In genomic region chr12:13465641-13466040, GRCh38 we compare ENCODE assay signal across 23 cellular contexts.
A peak's percentile ranks its signal among the peaks of the same experiment; 100 is the strongest.
DNase-seq lines count a peak whose midpoint lies in the region; ATAC-seq and TF ChIP-seq lines count a peak whose summit lies in the region.
"Had no signal": no experiment of that assay in that cellular context is flagged by ENCODE, and none has a peak within 500 bp of the region (broad histone marks: within the 10 kb centered on the region; RNA-seq: fewer than 3 reads in every experiment).

No MANE protein-coding gene starts in this region.

- H3K27me3 ChIP-seq in mammary epithelial cell (ENCODE audit: insufficient read depth, low read length), result peaks cover 7% of the 10 kb centered on the region
- peaks cover 0 to 3% of the 10 kb centered on the region in 2 experiments for H3K27me3 ChIP-seq in mesenchymal stem cell (ENCODE audit: control insufficient read depth in 1 of 2, insufficient read depth in 1 of 2, low read length in 2 of 2)
- no peaks in the 10 kb centered on the region for H3K27me3 ChIP-seq in GM23338 (ENCODE audit: insufficient read depth)

- H4K8ac ChIP-seq in mesenchymal stem cell (ENCODE audit: low read length), result no peak overlapping the region

- H3K4me2 ChIP-seq in mammary epithelial cell (ENCODE audit: insufficient read depth, low read depth, low read length) (no peak overlapping the region), mesenchymal stem cell (ENCODE audit: low read length, poor library complexity, severe bottlenecking) (no peak overlapping the region), GM23338 (no peak overlapping the region)

- POLR2A ChIA-PET in MCF 10A (lab: Yijun Ruan, JAX), result interaction anchor here (0.6 kb wide), 1 partner anchor 94 kb away, joined by 3 read pairs; no protein-coding TSS in a partner anchor

- no peaks in the 10 kb centered on the region for H3K9me2 ChIP-seq in GM23338 (ENCODE audit: insufficient read depth)

- no peak overlapping the region for H2BK15ac ChIP-seq in mesenchymal stem cell (ENCODE audit: low read depth, poor library complexity, severe bottlenecking)

- intact Hi-C loops in MCF 10A (cut with micrococcal nuclease) (no loop called here), mammary epithelial cell (cut with micrococcal nuclease) (no loop called here)

- in situ Hi-C loops in mammary epithelial cell (cut with MboI; ENCODE audit: low sequenced_read_pairs in 2 of 2), result no loop called here

- no peak overlapping the region for H2BK12ac ChIP-seq in mesenchymal stem cell (ENCODE audit: low read length in 2 of 2)

- TF ChIP-seq CTCF in MCF 10A (IDR thresholded peaks at IDR 0.05; ENCODE audit: unreplicated experiment), result no peak
- no peak for TF ChIP-seq CTCF in mammary epithelial cell (conservative IDR thresholded peaks at IDR 0.05 in 1 of 2, IDR thresholded peaks at IDR 0.05 in 1 of 2; ENCODE audit: extremely low read depth in 1 of 2, insufficient read depth in 1 of 2, low read depth in 1 of 2, low read length in 2 of 2)
- no peak for TF ChIP-seq CTCF in GM23338 (conservative IDR thresholded peaks at IDR 0.05; ENCODE audit: low read depth in 2 of 2)

- no peak overlapping the region for H2BK120ac ChIP-seq in mesenchymal stem cell (ENCODE audit: low read depth, low read length)

- H2AFZ ChIP-seq in mammary epithelial cell (ENCODE audit: low read depth, low read length) (no peak overlapping the region), mesenchymal stem cell (ENCODE audit: low read depth, low read length) (no peak overlapping the region), GM23338 (no peak overlapping the region)

- CTCF ChIA-PET in MCF 10A (lab: Yijun Ruan, JAX) (no interaction called here), mammary epithelial cell (lab: Charles Lee; ENCODE audit: low non-redundant PET) (no interaction called here)

- H3K36me3 Mint-ChIP-seq in MCF 10A (ENCODE audit: insufficient read depth, unreplicated experiment) (no peaks in the 10 kb centered on the region), GM23338 (ENCODE audit: low read depth) (no peaks in the 10 kb centered on the region)
- H3K36me3 Mint-ChIP-seq: activated naive CD8-positive, alpha-beta T cell; natural killer cell treated with Interleukin-12 subunit alpha and Interleukin-12 subunit beta and Interleukin-15 and Interleukin-18, amount 100 ng/mL, for 72 hours; T-cell had no signal

- 91% methylated on average over 4 of the region's 6 CpGs for WGBS in mammary epithelial cell (ENCODE audit: low coverage, missing lambda C conversion rate)
- 86% methylated on average over 6 of the region's 6 CpGs for WGBS in mesenchymal stem cell

- no peak overlapping the region for H3K14ac ChIP-seq in mesenchymal stem cell (ENCODE audit: low read length in 2 of 2)

- no peaks in the 10 kb centered on the region for H3K79me1 ChIP-seq in mesenchymal stem cell (replicated peaks; ENCODE audit: low read length, poor library complexity, severe bottlenecking)

- ATAC-seq in GM23338, result no peak
- ATAC-seq: activated T-cell treated with anti-CD3 and anti-CD28 coated beads, Interleukin-2, amount 50 U/mL, for 72 hours; natural killer cell treated with Interleukin-12 subunit alpha and Interleukin-12 subunit beta and Interleukin-15 and Interleukin-18, amount 100 ng/mL, for 72 hours; stimulated activated naive CD8-positive, alpha-beta T cell treated with anti-CD3 and anti-CD28 coated beads, Interleukin-15, Interleukin-2, amounts not matched to agents 100 U/mL and 50 U/mL, for 24 hours; T-cell had no signal

- H3K79me2 ChIP-seq in mammary epithelial cell (ENCODE audit: insufficient read depth, low read length), result no peaks in the 10 kb centered on the region
- H3K79me2 ChIP-seq in GM23338 (replicated peaks; ENCODE audit: insufficient read depth), result no peaks in the 10 kb centered on the region

- no peak overlapping the region for H3K18ac ChIP-seq in mesenchymal stem cell (ENCODE audit: low read depth in 1 of 2, low read length in 2 of 2)

- no peaks in the 10 kb centered on the region for H3K4me1 ChIP-seq in mammary epithelial cell (ENCODE audit: insufficient read depth, low read length)
- H3K4me1 ChIP-seq in mesenchymal stem cell (ENCODE audit: control insufficient read depth, insufficient read depth, low read depth, low read length), result no peaks in the 10 kb centered on the region
- H3K4me1 ChIP-seq in GM23338 (ENCODE audit: insufficient read depth), result no peaks in the 10 kb centered on the region

- H3K4me1 Mint-ChIP-seq in MCF 10A (ENCODE audit: insufficient read depth, unreplicated experiment), result no peaks in the 10 kb centered on the region
- H3K4me1 Mint-ChIP-seq in GM23338, result no peaks in the 10 kb centered on the region
- H3K4me1 Mint-ChIP-seq: B cell, T-cell had no signal

- H3K4ac ChIP-seq in mesenchymal stem cell (ENCODE audit: low read depth in 1 of 2, low read length in 2 of 2), result no peak overlapping the region

- H3K23ac ChIP-seq in mesenchymal stem cell (ENCODE audit: low read length in 2 of 2), result no peak overlapping the region

- DNase-seq in MCF 10A (ENCODE audit: unreplicated experiment) (peak; percentile 54), mammary epithelial cell (no peak), fibroblast of peridontal ligament (ENCODE audit: extremely low read depth) (peak; percentile 6), mesenchymal stem cell (no peak), NCI-H1105 (lab: John Stamatoyannopoulos, UW) (no peak), mesenteric fat pad (ENCODE audit: low spot score) (no peak), GM23338 (ENCODE audit: low spot score) (no peak)
- DNase-seq in activated naive CD4-positive, alpha-beta T cell treated with anti-CD3 and anti-CD28 coated beads, Interleukin-2, amount 50 U/mL, for 16 hours, result no peak
- DNase-seq: activated CD4-positive, alpha-beta T cell treated with anti-CD3 and anti-CD28 coated beads for 4 hours; activated T-cell treated with anti-CD3 and anti-CD28 coated beads, Interleukin-2, amount 50 U/mL, for 72 hours; COR-L47; NCI-H1694 treated with DMSO at 0.1 percent for 48 hours; NCI-H748 treated with DMSO at 0.1 percent for 48 hours; SHP77 treated with DMSO at 0.1 percent for 48 hours; stimulated activated CD4-positive, alpha-beta T cell treated with anti-CD3 and anti-CD28 coated beads, Interleukin-4, amount 100 ng/mL, for 1 hour; stimulated activated naive CD8-positive, alpha-beta T cell treated with anti-CD3 and anti-CD28 coated beads, Interleukin-15, Interleukin-2, amounts not matched to agents 100 U/mL and 50 U/mL, for 24 hours; T-cell; trophoblast cell had no signal

- H3K4me3 ChIP-seq in mammary epithelial cell (replicated peaks in 1 of 3; ENCODE audit: insufficient read depth in 1 of 3, low read depth in 2 of 3, low read length in 3 of 3) (no peak overlapping the region), mesenchymal stem cell (ENCODE audit: insufficient read depth in 1 of 2, low read depth in 1 of 2, low read length in 2 of 2) (no peak overlapping the region), GM23338 (no peak overlapping the region)

- H3K9me3 Mint-ChIP-seq in MCF 10A (ENCODE audit: unreplicated experiment) (no peaks in the 10 kb centered on the region), GM23338 (no peaks in the 10 kb centered on the region)
- H3K9me3 Mint-ChIP-seq: activated T-cell treated with anti-CD3 and anti-CD28 coated beads, Interleukin-2, amount 50 U/mL, for 72 hours; natural killer cell treated with Interleukin-12 subunit alpha and Interleukin-12 subunit beta and Interleukin-15 and Interleukin-18, amount 100 ng/mL, for 72 hours; T-cell had no signal

- H3K27ac ChIP-seq in mammary epithelial cell (ENCODE audit: insufficient read depth, low read depth, low read length) (no peak overlapping the region), mesenchymal stem cell (ENCODE audit: low read length, poor library complexity, severe bottlenecking) (no peak overlapping the region), GM23338 (ENCODE audit: low read depth) (no peak overlapping the region)
- H3K27ac ChIP-seq: 22Rv1 had no signal

- H3K9me3 ChIP-seq in mammary epithelial cell (replicated peaks; ENCODE audit: insufficient read depth, low read length) (no peaks in the 10 kb centered on the region), mesenchymal stem cell (ENCODE audit: control insufficient read depth, low read length) (no peaks in the 10 kb centered on the region)

- dilution Hi-C loops in mammary epithelial cell (cut with HindIII; ENCODE audit: low sequenced_read_pairs), result no loop called here

- H3K36me3 ChIP-seq in mammary epithelial cell (ENCODE audit: insufficient read depth, low read length), result no peaks in the 10 kb centered on the region
- H3K36me3 ChIP-seq in mesenchymal stem cell (ENCODE audit: control insufficient read depth in 1 of 2, insufficient read depth in 2 of 2, low read depth in 1 of 2, low read length in 2 of 2), result no peaks in the 10 kb centered on the region
- no peaks in the 10 kb centered on the region for H3K36me3 ChIP-seq in GM23338 (ENCODE audit: insufficient read depth)

- no peaks in the 10 kb centered on the region for H3F3A ChIP-seq in GM23338 (replicated peaks; ENCODE audit: low read depth)

- no peak overlapping the region for H2BK5ac ChIP-seq in mesenchymal stem cell (ENCODE audit: low read depth, low read length, poor library complexity, severe bottlenecking)

- H3K27me3 Mint-ChIP-seq in MCF 10A (ENCODE audit: insufficient read depth, unreplicated experiment) (peaks cover 45% of the 10 kb centered on the region), GM23338 (ENCODE audit: insufficient read depth, low read depth, poor library complexity) (no peaks in the 10 kb centered on the region)

- H3K9ac ChIP-seq in mammary epithelial cell (ENCODE audit: insufficient read depth, low read length) (no peak overlapping the region), mesenchymal stem cell (ENCODE audit: low read length) (peak overlapping the region; percentile 22)

- no TSS peak for BruUV-seq in MCF 10A (replicated peaks; lab: Mats Ljungman, UMichigan)
- BruUV-seq in mammary epithelial cell (replicated peaks; lab: Mats Ljungman, UMichigan), result no TSS peak

- H4K91ac ChIP-seq in mesenchymal stem cell (ENCODE audit: low read length), result no peak overlapping the region

- no peak overlapping the region for H3K4me3 Mint-ChIP-seq in MCF 10A (ENCODE audit: unreplicated experiment)
- H3K4me3 Mint-ChIP-seq in GM23338, result no peak overlapping the region
- H3K4me3 Mint-ChIP-seq: activated naive CD8-positive, alpha-beta T cell; activated T-cell treated with anti-CD3 and anti-CD28 coated beads, Interleukin-2, amount 50 U/mL, for 72 hours; B cell; natural killer cell treated with Interleukin-12 subunit alpha and Interleukin-12 subunit beta and Interleukin-15 and Interleukin-18, amount 100 ng/mL, for 72 hours; T-cell had no signal

- H4K20me1 ChIP-seq in mammary epithelial cell (ENCODE audit: insufficient read depth, low read length), result no peaks in the 10 kb centered on the region
- H4K20me1 ChIP-seq in GM23338 (replicated peaks; ENCODE audit: insufficient read depth), result no peaks in the 10 kb centered on the region

- H2AK5ac ChIP-seq in mesenchymal stem cell (ENCODE audit: low read length, severe bottlenecking), result no peak overlapping the region

- no peak overlapping the region for H3K27ac Mint-ChIP-seq in MCF 10A (ENCODE audit: low read depth, unreplicated experiment)
- no peak overlapping the region for H3K27ac Mint-ChIP-seq in GM23338
- H3K27ac Mint-ChIP-seq: activated naive CD8-positive, alpha-beta T cell; activated T-cell treated with anti-CD3 and anti-CD28 coated beads, Interleukin-2, amount 50 U/mL, for 72 hours; B cell; natural killer cell treated with Interleukin-12 subunit alpha and Interleukin-12 subunit beta and Interleukin-15 and Interleukin-18, amount 100 ng/mL, for 72 hours; progenitor cell of endocrine pancreas; T-cell had no signal

Comparison
In these comparisons a context has a peak if more than half of its experiments do, and no peak if none do; other contexts are left out.
1. DNase-seq: peak in MCF 10A (single experiment) and fibroblast of peridontal ligament (single experiment); none in mammary epithelial cell (single experiment), mesenchymal stem cell (single experiment), NCI-H1105 (single experiment), mesenteric fat pad (single experiment), activated naive CD4-positive, alpha-beta T cell treated with anti-CD3 and anti-CD28 coated beads, Interleukin-2, amount 50 U/mL, for 16 hours (single experiment) and GM23338 (single experiment).